8 cellular contexts compared by ENCODE assay signal in genomic region chr19:48812094-48812929, GRCh38. TPM values are rescaled to one million over a fixed set of nuclear protein-coding genes. Genes with fewer than 3 reads are reported as not detected.
A peak's percentile ranks its signal among the peaks of the same experiment; 100 is the strongest.
DNase-seq lines count a peak whose midpoint lies in the region; ATAC-seq and TF ChIP-seq lines count a peak whose summit lies in the region.

No MANE protein-coding gene starts in this region.

- no peaks in the 10 kb centered on the region for H3K27me3 Mint-ChIP-seq in chondrocyte (ENCODE audit: low read depth)

- peak overlapping the region; percentile 84 for H3K4me3 Mint-ChIP-seq in chondrocyte (ENCODE audit: unreplicated experiment)

- ATAC-seq in activated CD4-positive, CD25-positive, alpha-beta regulatory T cell treated with anti-CD3 and anti-CD28 coated beads, Interleukin-2, amount 50 U/mL, for 24 hours = peak; percentile 50 to 63
- no peak for ATAC-seq in HG03135 (IDR thresholded peaks at IDR 0.05; ENCODE audit: unreplicated experiment)

- peak overlapping the region; percentile 24; the same call in 1 of the 2 replicates for H3K4me3 ChIP-seq in H7 (ENCODE audit: insufficient read depth, low read depth, low read length)
- H3K4me3 ChIP-seq in kidney epithelial cell (ENCODE audit: low read depth, low read length) = peak overlapping the region; percentile 22

- in situ Hi-C loops in Caki2 (cut with HindIII; ENCODE audit: low pct_unique_long_range_greater_than_20kb, low sequenced_read_pairs) = no loop called here

- H3K27ac Mint-ChIP-seq in chondrocyte (ENCODE audit: unreplicated experiment) = peak overlapping the region; percentile 79

- H3K4me1 Mint-ChIP-seq in chondrocyte (ENCODE audit: low read depth) = peaks cover 22% of the 10 kb centered on the region

- H3K36me3 ChIP-seq in H7 (replicated peaks; ENCODE audit: control insufficient read depth, insufficient read depth, low read length) (no peaks in the 10 kb centered on the region; the same call in 1 of the 2 replicates), kidney epithelial cell (ENCODE audit: control insufficient read depth, insufficient read depth, low read length) (peaks cover 2% of the 10 kb centered on the region)

- TF ChIP-seq CTCF in chondrocyte (IDR thresholded peaks at IDR 0.05) (no peak), kidney epithelial cell (IDR thresholded peaks at IDR 0.05; ENCODE audit: insufficient read depth, low read length, poor library complexity, severe bottlenecking) (no peak)

- H3K27me3 ChIP-seq in H7 (ENCODE audit: control insufficient read depth, insufficient read depth, low read length) = peaks cover 6% of the 10 kb centered on the region; the same call in 1 of the 2 replicates
- H3K27me3 ChIP-seq in kidney epithelial cell (ENCODE audit: control insufficient read depth, insufficient read depth, low read length) = no peaks in the 10 kb centered on the region

- DNase-seq in Caki2 (ENCODE audit: low read depth) (peak; percentile 76), H7 (peak; percentile 99), NCI-H2029 treated with DMSO at 0.1 percent for 48 hours (lab: John Stamatoyannopoulos, UW) (peak; percentile 38), chondrocyte (ENCODE audit: low spot score) (no peak), kidney epithelial cell (ENCODE audit: low read depth) (no peak)
- DNase-seq in stimulated activated CD4-positive, alpha-beta T cell treated with anti-CD3 and anti-CD28 coated beads, Interleukin-1b, Interleukin-23, amount 100 ng/mL, for 48 hours = peak; percentile 68

- H3K9me3 Mint-ChIP-seq in chondrocyte (ENCODE audit: low read depth) = no peaks in the 10 kb centered on the region

- no peaks in the 10 kb centered on the region for H3K36me3 Mint-ChIP-seq in chondrocyte (ENCODE audit: low read depth)

RNA-seq across cellular contexts. Expression of gene BCAT2, which starts 1.5 kb away (rescaled TPM):
- total RNA-seq in Caki2 (2014; rRNA removed; shearing (Covaris generic); ENCODE audit: low replicate concordance) = 73.5 and 83.0 TPM in 2 replicates
- 31.5 and 40.0 TPM in 2 replicates for total RNA-seq in H7 (2014; rRNA removed; shearing (Covaris generic))
- total RNA-seq in chondrocyte (30.9 to 42.2 TPM (median 41.4 TPM) in 3 replicates), kidney epithelial cell (47.7 and 56.8 TPM in 2 replicates)

RNA-seq across cellular contexts. Expression of gene HSD17B14, which starts 24.0 kb away (rescaled TPM):
- total RNA-seq in Caki2 (2014; rRNA removed; shearing (Covaris generic); ENCODE audit: low replicate concordance) = 33.6 and 56.7 TPM in 2 replicates
- total RNA-seq in H7 (2014; rRNA removed; shearing (Covaris generic)) = 9.9 and 18.0 TPM in 2 replicates
- total RNA-seq in chondrocyte = 11.4 to 13.6 TPM (median 13.5 TPM) in 3 replicates
- 10.2 and 15.0 TPM in 2 replicates for total RNA-seq in kidney epithelial cell

RNA-seq across cellular contexts. Expression of gene PLEKHA4, which starts 56.1 kb away (rescaled TPM):
- total RNA-seq in Caki2 (2014; rRNA removed; shearing (Covaris generic); ENCODE audit: low replicate concordance) = 0.70 and 11.5 TPM in 2 replicates
- 20.6 and 25.6 TPM in 2 replicates for total RNA-seq in H7 (2014; rRNA removed; shearing (Covaris generic))
- total RNA-seq in chondrocyte = 16.8 to 34.3 TPM (median 19.6 TPM) in 3 replicates
- 10.0 and 11.1 TPM in 2 replicates for total RNA-seq in kidney epithelial cell

RNA-seq across cellular contexts. Expression of gene FGF21, which starts 57.0 kb away (rescaled TPM):
- not detected in 2 replicates for total RNA-seq in Caki2 (2014; rRNA removed; shearing (Covaris generic); ENCODE audit: low replicate concordance)
- 0.35 TPM in 1 of 2 replicates, not detected in the other for total RNA-seq in H7 (2014; rRNA removed; shearing (Covaris generic))
- total RNA-seq in chondrocyte (not detected in 3 replicates), kidney epithelial cell (0.13 TPM in 1 of 2 replicates, not detected in the other)

RNA-seq across cellular contexts. Expression of gene FUT1, which starts 59.9 kb away (rescaled TPM):
- 2.9 and 3.1 TPM in 2 replicates for total RNA-seq in Caki2 (2014; rRNA removed; shearing (Covaris generic); ENCODE audit: low replicate concordance)
- total RNA-seq in H7 (2014; rRNA removed; shearing (Covaris generic)) = 6.1 and 8.2 TPM in 2 replicates
- 0.44 to 0.52 TPM in 2 of 3 replicates, not detected in the other for total RNA-seq in chondrocyte
- 10.4 and 12.3 TPM in 2 replicates for total RNA-seq in kidney epithelial cell

Comparison
In these comparisons a context has a peak if more than half of its experiments do, and no peak if none do; other contexts are left out.
1. DNase-seq: peak in Caki2 (single experiment), H7 (single experiment), NCI-H2029 treated with DMSO at 0.1 percent for 48 hours (single experiment) and stimulated activated CD4-positive, alpha-beta T cell treated with anti-CD3 and anti-CD28 coated beads, Interleukin-1b, Interleukin-23, amount 100 ng/mL, for 48 hours (single experiment); none in chondrocyte (single experiment) and kidney epithelial cell (single experiment).